In the genomic region with DNA sequence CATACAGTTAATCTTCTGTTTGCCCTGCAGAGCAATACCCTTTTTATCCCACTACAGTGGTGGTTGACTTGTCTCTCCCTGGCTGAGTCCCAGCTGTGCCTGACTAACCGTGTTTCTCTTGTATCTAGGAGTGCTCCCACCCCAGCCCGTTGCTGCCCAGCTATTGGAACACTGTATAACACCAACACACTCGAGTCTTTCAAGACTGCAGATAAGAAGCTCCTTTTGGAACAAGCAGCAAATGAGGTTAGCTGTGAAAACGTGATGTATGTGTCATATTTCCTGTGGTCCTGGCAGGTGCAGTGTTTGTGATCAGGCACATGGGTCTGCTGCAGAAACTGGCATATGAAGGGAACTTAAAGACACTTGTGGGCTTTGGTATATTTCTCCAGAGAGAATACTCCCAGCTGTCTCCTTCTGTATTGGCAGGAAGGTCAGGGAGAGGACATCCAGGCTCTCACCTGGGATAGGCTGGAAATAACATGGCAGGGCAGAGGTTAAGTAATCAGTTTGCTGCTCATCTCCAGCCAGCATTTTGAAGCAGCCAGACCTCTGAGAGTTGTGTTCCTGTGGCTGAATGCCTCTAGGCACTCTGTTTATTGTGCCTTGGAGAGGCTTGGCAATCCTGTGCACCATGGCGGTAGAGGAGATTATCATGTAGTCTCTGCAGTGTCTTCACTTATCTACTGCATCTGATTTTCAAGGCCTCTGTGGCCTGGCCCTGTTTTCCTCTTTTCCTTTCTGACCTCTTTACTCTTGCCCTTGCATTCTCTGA, we compare ENCODE assay signal across 9 cellular contexts. TPM values are rescaled to one million over a fixed set of nuclear protein-coding genes. Genes with fewer than 3 reads are reported as not detected.
DNase-seq lines count a peak whose midpoint lies in the region; ATAC-seq, FAIRE-seq and TF ChIP-seq lines count a peak whose summit lies in the region.
"Had no signal": no experiment of that assay in that cellular context is flagged by ENCODE, and none has a peak within 500 bp of the region (broad histone marks: within the 10 kb centered on the region; RNA-seq: fewer than 3 reads in every experiment).

No MANE protein-coding gene starts in this region.

- H3K4me1 Mint-ChIP-seq in astrocyte (ENCODE audit: low read depth, unreplicated experiment): peaks cover 22% of the 10 kb centered on the region

- H3K79me2 ChIP-seq in astrocyte (ENCODE audit: insufficient read depth, low read length): no peaks in the 10 kb centered on the region

- H3K9ac ChIP-seq in astrocyte (ENCODE audit: low read length): no peak overlapping the region

- no peak for TF ChIP-seq CTCF in astrocyte (IDR thresholded peaks at IDR 0.05; ENCODE audit: insufficient read depth, low read depth, low read length)
- TF ChIP-seq CTCF in psoas muscle (IDR thresholded peaks at IDR 0.05): no peak

- DNase-seq in astrocyte (ENCODE audit: low read depth): peak; percentile 68
- DNase-seq in psoas muscle: no peak
- DNase-seq in NCI-H1436 (lab: John Stamatoyannopoulos, UW): no peak
- DNase-seq in HK-2 (ENCODE audit: unreplicated experiment): no peak
- DNase-seq in germinal center (ENCODE audit: low spot score): no peak
- no peak for DNase-seq in iPS-NIHi7 (ENCODE audit: extremely low spot score)

- H3K4me1 ChIP-seq in astrocyte (ENCODE audit: insufficient read depth, low read length): peaks cover 8% of the 10 kb centered on the region
- H3K4me1 ChIP-seq in psoas muscle: peaks cover 13% of the 10 kb centered on the region

- ATAC-seq in GM18511 (IDR thresholded peaks at IDR 0.05; ENCODE audit: unreplicated experiment) (peak; percentile 80), HG03521 (IDR thresholded peaks at IDR 0.05; ENCODE audit: unreplicated experiment) (peak; percentile 48), psoas muscle (no peak)

- H3K27ac ChIP-seq in astrocyte (ENCODE audit: low read depth, low read length) (no peak overlapping the region), psoas muscle (peak overlapping the region; percentile 36)
- H3K27ac ChIP-seq: epithelial cell of prostate had no signal

- intact Hi-C loops in psoas muscle (cut with DNase I): no loop called here

- no peak for FAIRE-seq in astrocyte (lab: Jason Lieb, UNC)

- H3K4me3 Mint-ChIP-seq in astrocyte (ENCODE audit: unreplicated experiment): no peak overlapping the region

- no peak overlapping the region for H2AFZ ChIP-seq in astrocyte (ENCODE audit: low read depth, low read length)

- no peak overlapping the region for H3K27ac Mint-ChIP-seq in astrocyte (ENCODE audit: unreplicated experiment)

- no peaks in the 10 kb centered on the region for H3K27me3 Mint-ChIP-seq in astrocyte (ENCODE audit: low read depth, unreplicated experiment)

- peaks cover 38% of the 10 kb centered on the region for H3K36me3 ChIP-seq in astrocyte (ENCODE audit: insufficient read depth, low read length)
- peaks cover 13 to 75% of the 10 kb centered on the region in 2 donors for H3K36me3 ChIP-seq in psoas muscle (ENCODE audit: insufficient read depth in 1 of 2, low read depth in 1 of 2)

- H3K9me3 Mint-ChIP-seq in astrocyte (ENCODE audit: unreplicated experiment): no peaks in the 10 kb centered on the region

- H3K4me2 ChIP-seq in astrocyte (ENCODE audit: low read length): no peak overlapping the region

- WGBS in psoas muscle, 3 donors: 59 to 70% (median 62%) methylated on average over 5 of the region's 5 CpGs

- H3K27me3 ChIP-seq in astrocyte (ENCODE audit: insufficient read depth, low read length) (no peaks in the 10 kb centered on the region), psoas muscle (ENCODE audit: insufficient read depth in 3 of 3, low read length in 2 of 3) (no peaks in the 10 kb centered on the region)

- H3K9me3 ChIP-seq in astrocyte (ENCODE audit: insufficient read depth, low read depth, low read length) (no peaks in the 10 kb centered on the region), psoas muscle (no peaks in the 10 kb centered on the region)

- peaks cover 26% of the 10 kb centered on the region for H3K36me3 Mint-ChIP-seq in astrocyte (ENCODE audit: low read depth, unreplicated experiment)

- H3K4me3 ChIP-seq in astrocyte (ENCODE audit: insufficient read depth, low read depth, low read length): no peak overlapping the region
- no peak overlapping the region for H3K4me3 ChIP-seq in psoas muscle

- no peaks in the 10 kb centered on the region for H4K20me1 ChIP-seq in astrocyte (ENCODE audit: insufficient read depth, low read length)

RNA-seq across cellular contexts. Expression of gene ATG7, which starts 34.8 kb away (rescaled TPM):
- total RNA-seq in astrocyte: 24.8 and 29.5 TPM in 2 replicates
- total RNA-seq in psoas muscle: 10 to 100 TPM; 13.5 to 15.0 (median 14.5) TPM
- 10 to 100 TPM in 2 of 3 donors, 1 to 10 TPM in 1; 5.9 to 13.1 (median 10.3) TPM for polyA plus RNA-seq in psoas muscle

Comparison
In these comparisons a context has a peak if more than half of its experiments do, and no peak if none do; other contexts are left out.
1. ATAC-seq: peak in GM18511 (single experiment) and HG03521 (single experiment); none in psoas muscle (0 of 4).